2 cellular contexts compared by ENCODE assay signal in genomic region chr16:27216297-27216885, GRCh38.
TF ChIP-seq lines count a peak whose summit lies in the region.

No MANE protein-coding gene starts in this region.

TF ChIP-seq in liver, 16 proteins besides CTCF, POLR2A, EP300 and RAD21:
- peak in 1 of 2 donors; percentile 8 for TF ChIP-seq RXRA (IDR thresholded peaks at IDR 0.05)
- TF ChIP-seq HNF4A (conservative IDR thresholded peaks at IDR 0.05): no peak
- no peak for TF ChIP-seq SP1 (IDR thresholded peaks at IDR 0.05)

TF ChIP-seq in HepG2, 621 proteins besides CTCF, POLR2A, EP300 and RAD21:
- TF ChIP-seq ZNF784 (CRISPR knock-in tag; IDR thresholded peaks at IDR 0.05; ENCODE audit: borderline replicate concordance) (no peak), ZIK1 (CRISPR knock-in tag; IDR thresholded peaks at IDR 0.05; ENCODE audit: borderline replicate concordance, low read depth) (no peak), ZNF234 (CRISPR knock-in tag; conservative IDR thresholded peaks at IDR 0.05) (no peak), ZNF543 (CRISPR knock-in tag; IDR thresholded peaks at IDR 0.05) (no peak), ZNF674 (CRISPR knock-in tag; IDR thresholded peaks at IDR 0.05; ENCODE audit: low read depth) (no peak), RXRB (CRISPR knock-in tag; IDR thresholded peaks at IDR 0.05; ENCODE audit: borderline replicate concordance) (no peak), XBP1 (CRISPR knock-in tag; IDR thresholded peaks at IDR 0.05) (no peak), ZBTB42 (CRISPR knock-in tag; IDR thresholded peaks at IDR 0.05) (no peak), CCDC6 (CRISPR knock-in tag; IDR thresholded peaks at IDR 0.05) (no peak), GTF3A (CRISPR knock-in tag; conservative IDR thresholded peaks at IDR 0.05) (no peak), KDM4B (CRISPR knock-in tag; IDR thresholded peaks at IDR 0.05) (no peak), ZBTB34 (CRISPR knock-in tag; IDR thresholded peaks at IDR 0.05) (no peak), BCLAF1 (IDR thresholded peaks at IDR 0.05) (no peak), MAFG (CRISPR knock-in tag; IDR thresholded peaks at IDR 0.05) (no peak), TBX3 (IDR thresholded peaks at IDR 0.05; ENCODE audit: borderline replicate concordance) (no peak), ZNF546 (CRISPR knock-in tag; conservative IDR thresholded peaks at IDR 0.05) (no peak), ZNF724P (CRISPR knock-in tag; IDR thresholded peaks at IDR 0.05; ENCODE audit: borderline replicate concordance) (no peak)
